ENCODE assay signal across 27 cellular contexts in the genomic region with DNA sequence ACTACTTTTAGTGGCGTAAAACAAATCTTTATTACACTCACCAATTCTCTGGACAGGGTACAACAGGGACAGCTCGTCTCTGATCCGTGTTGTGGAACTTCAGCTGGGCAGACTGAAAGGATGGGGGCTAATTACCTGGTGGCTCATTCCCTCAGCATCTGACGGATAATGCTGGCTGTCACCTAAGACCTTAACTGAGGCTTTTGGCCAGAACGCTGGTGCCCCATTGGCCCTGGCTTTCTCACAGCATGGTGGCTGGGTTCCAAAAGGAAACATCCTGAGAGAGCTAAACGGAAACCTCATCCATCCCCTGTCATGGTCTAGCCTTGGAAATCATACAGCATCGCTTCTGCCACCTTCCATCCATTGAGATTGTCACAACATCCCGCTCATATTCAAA.
DNase-seq lines count a peak whose midpoint lies in the region; ATAC-seq and TF ChIP-seq lines count a peak whose summit lies in the region.
"Had no signal": no experiment of that assay in that cellular context is flagged by ENCODE, and none has a peak within 500 bp of the region (broad histone marks: within the 10 kb centered on the region; RNA-seq: fewer than 3 reads in every experiment).

No MANE protein-coding gene starts in this region.

- H3K23ac ChIP-seq in mesenchymal stem cell (ENCODE audit: low read length in 2 of 2) = no peak overlapping the region

- H3K4me3 ChIP-seq in HUES64 (ENCODE audit: low read length) (no peak overlapping the region), mesenchymal stem cell (ENCODE audit: insufficient read depth in 1 of 2, low read depth in 1 of 2, low read length in 2 of 2) (no peak overlapping the region), spleen (no peak overlapping the region)
- H3K4me3 ChIP-seq: hepatocyte, ovary, SJSA1, transverse colon had no signal

- H2AK5ac ChIP-seq in mesenchymal stem cell (ENCODE audit: low read length, severe bottlenecking) = peak overlapping the region; percentile 37

- H3K27me3 ChIP-seq in HUES64 (ENCODE audit: insufficient read depth, low read length) (no peaks in the 10 kb centered on the region), mesenchymal stem cell (ENCODE audit: control insufficient read depth in 1 of 2, insufficient read depth in 1 of 2, low read length in 2 of 2) (no peaks in the 10 kb centered on the region), spleen (replicated peaks in 1 of 7) (no peaks in the 10 kb centered on the region)
- H3K27me3 ChIP-seq: hepatocyte, ovary, SJSA1, transverse colon had no signal

- no peak overlapping the region for H3K4me3 Mint-ChIP-seq in chondrocyte (ENCODE audit: unreplicated experiment)
- H3K4me3 Mint-ChIP-seq in activated naive CD8-positive, alpha-beta T cell treated with anti-CD3 and anti-CD28 coated beads, Interleukin-2, amount 50 U/mL, for 24 hours = no peak overlapping the region
- H3K4me3 Mint-ChIP-seq: activated CD4-positive, alpha-beta memory T cell treated with anti-CD3 and anti-CD28 coated beads for 36 hours; naive thymus-derived CD8-positive, alpha-beta T cell had no signal

- peak overlapping the region; percentile 19 for H4K91ac ChIP-seq in mesenchymal stem cell (ENCODE audit: low read length)

- H3K36me3 ChIP-seq in HUES64 (ENCODE audit: insufficient read depth, low read length) (no peaks in the 10 kb centered on the region), mesenchymal stem cell (ENCODE audit: control insufficient read depth in 1 of 2, insufficient read depth in 2 of 2, low read depth in 1 of 2, low read length in 2 of 2) (peaks cover 11 to 29% of the 10 kb centered on the region in 2 experiments), spleen (no peaks in the 10 kb centered on the region)
- H3K36me3 ChIP-seq: ovary, SJSA1, transverse colon had no signal

- H2BK120ac ChIP-seq in mesenchymal stem cell (ENCODE audit: low read depth, low read length) = no peak overlapping the region

- peak overlapping the region; percentile 6 to 87 for H2BK12ac ChIP-seq in mesenchymal stem cell (ENCODE audit: low read length in 2 of 2)

- H3K27ac ChIP-seq in HUES64 (ENCODE audit: low read depth, low read length) (peak overlapping the region; percentile 87; the same call in 1 of the 2 replicates), mesenchymal stem cell (ENCODE audit: low read length, poor library complexity, severe bottlenecking) (peak overlapping the region; percentile 100), spleen (peak overlapping the region in 7 of 8 donors; percentile 18 to 70 (median 48))
- H3K27ac ChIP-seq: hepatocyte, ovary had no signal

- no peak for TF ChIP-seq CTCF in chondrocyte (IDR thresholded peaks at IDR 0.05)
- no peak for TF ChIP-seq CTCF in spleen (IDR thresholded peaks at IDR 0.05 in 8 of 11, conservative IDR thresholded peaks at IDR 0.05 in 3 of 11)

- peak overlapping the region; percentile 26 to 40 for H3K18ac ChIP-seq in mesenchymal stem cell (ENCODE audit: low read depth in 1 of 2, low read length in 2 of 2)

- no peak overlapping the region for H3K14ac ChIP-seq in mesenchymal stem cell (ENCODE audit: low read length in 2 of 2)

- H3K4me1 Mint-ChIP-seq in chondrocyte (ENCODE audit: low read depth) = peaks cover 73% of the 10 kb centered on the region
- peaks cover 2% of the 10 kb centered on the region for H3K4me1 Mint-ChIP-seq in activated naive CD8-positive, alpha-beta T cell treated with anti-CD3 and anti-CD28 coated beads, Interleukin-2, amount 50 U/mL, for 24 hours
- H3K4me1 Mint-ChIP-seq: naive thymus-derived CD8-positive, alpha-beta T cell had no signal

- no peak overlapping the region for H3K4me2 ChIP-seq in mesenchymal stem cell (ENCODE audit: low read length, poor library complexity, severe bottlenecking)
- H3K4me2 ChIP-seq: hepatocyte had no signal

- H3K9me3 ChIP-seq in HUES64 (ENCODE audit: insufficient read depth, low read depth, low read length) (no peaks in the 10 kb centered on the region), mesenchymal stem cell (ENCODE audit: control insufficient read depth, low read length) (no peaks in the 10 kb centered on the region), spleen (no peaks in the 10 kb centered on the region)
- H3K9me3 ChIP-seq: ovary, SJSA1, transverse colon had no signal

- H3K4ac ChIP-seq in mesenchymal stem cell (ENCODE audit: low read depth in 1 of 2, low read length in 2 of 2) = no peak overlapping the region

- no peak for ATAC-seq in activated naive CD8-positive, alpha-beta T cell treated with anti-CD3 and anti-CD28 coated beads, Interleukin-2, amount 50 U/mL, for 24 hours
- ATAC-seq: left lobe of liver; naive thymus-derived CD8-positive, alpha-beta T cell had no signal

- DNase-seq in chondrocyte (ENCODE audit: low spot score) = no peak
- DNase-seq in mesenchymal stem cell = no peak
- no peak for DNase-seq in spleen
- no peak for DNase-seq in DMS53 (lab: John Stamatoyannopoulos, UW)
- DNase-seq in activated naive CD8-positive, alpha-beta T cell treated with anti-CD3 and anti-CD28 coated beads, Interleukin-2, amount 50 U/mL, for 24 hours = no peak
- no peak for DNase-seq in activated CD4-positive, CD25-positive, alpha-beta regulatory T cell (lab: John Stamatoyannopoulos, UW)
- DNase-seq: activated CD4-positive, alpha-beta memory T cell treated with anti-CD3 and anti-CD28 coated beads for 36 hours; activated CD4-positive, CD25-positive, alpha-beta regulatory T cell treated with anti-CD3 and anti-CD28 coated beads, Interleukin-2, amount 50 U/mL, for 72 hours; activated CD8-positive, alpha-beta memory T cell treated with anti-CD3 and anti-CD28 coated beads, Interleukin-2, amount 50 U/mL, for 48 hours; activated naive CD4-positive, alpha-beta T cell treated with anti-CD3 and anti-CD28 coated beads, Interleukin-2, amount 50 U/mL, for 16 hours; C1 segment of cervical spinal cord; COR-L47; cortex of kidney; DMS79 treated with DMSO at 0.1 percent for 48 hours; naive thymus-derived CD8-positive, alpha-beta T cell; NCI-H1105 treated with DMSO at 0.1 percent for 48 hours; NCI-H2081; NCI-H345; NCI-H748 treated with DMSO at 0.1 percent for 48 hours; ovary; retina; stimulated activated CD4-positive, alpha-beta T cell treated with anti-CD3 and anti-CD28 coated beads, Interleukin-2, amount 100 ng/mL, for 48 hours; transverse colon had no signal

- peak overlapping the region; percentile 52 for H4K8ac ChIP-seq in mesenchymal stem cell (ENCODE audit: low read length)

- H3K9me3 Mint-ChIP-seq in chondrocyte (ENCODE audit: low read depth) = no peaks in the 10 kb centered on the region
- H3K9me3 Mint-ChIP-seq in activated naive CD8-positive, alpha-beta T cell treated with anti-CD3 and anti-CD28 coated beads, Interleukin-2, amount 50 U/mL, for 24 hours = no peaks in the 10 kb centered on the region
- H3K9me3 Mint-ChIP-seq: activated CD4-positive, alpha-beta memory T cell treated with anti-CD3 and anti-CD28 coated beads for 36 hours; naive thymus-derived CD8-positive, alpha-beta T cell had no signal

- intact Hi-C loops in spleen (cut with DNase I; ENCODE audit: low total_unique reads) = no loop called here

- H2BK5ac ChIP-seq in mesenchymal stem cell (ENCODE audit: low read depth, low read length, poor library complexity, severe bottlenecking) = peak overlapping the region; percentile 60

- WGBS in HUES64 = 75% methylated on average over 8 of the region's 8 CpGs
- WGBS in mesenchymal stem cell = 86% methylated on average over 6 of the region's 8 CpGs
- 51 to 91% (median 76%) methylated on average over 8 of the region's 8 CpGs for WGBS in spleen, 5 donors

- no peak overlapping the region for H2AFZ ChIP-seq in mesenchymal stem cell (ENCODE audit: low read depth, low read length)
- H2AFZ ChIP-seq: hepatocyte had no signal

- H2BK15ac ChIP-seq in mesenchymal stem cell (ENCODE audit: low read depth, poor library complexity, severe bottlenecking) = peak overlapping the region; percentile 4

- no peaks in the 10 kb centered on the region for H3K27me3 Mint-ChIP-seq in chondrocyte (ENCODE audit: low read depth)
- peaks cover 12% of the 10 kb centered on the region for H3K27me3 Mint-ChIP-seq in activated naive CD8-positive, alpha-beta T cell treated with anti-CD3 and anti-CD28 coated beads, Interleukin-2, amount 50 U/mL, for 24 hours

- no peak for TF ChIP-seq POLR2A in spleen (IDR thresholded peaks at IDR 0.05)

- H3K4me1 ChIP-seq in HUES64 (ENCODE audit: insufficient read depth, low read length) (peaks cover 34% of the 10 kb centered on the region), mesenchymal stem cell (ENCODE audit: control insufficient read depth, insufficient read depth, low read depth, low read length) (peaks cover 16% of the 10 kb centered on the region), spleen (peaks cover 5 to 42% (median 21%) of the 10 kb centered on the region in 6 donors)
- H3K4me1 ChIP-seq: transverse colon had no signal

- H3K9ac ChIP-seq in HUES64 (ENCODE audit: low read depth, low read length) (no peak overlapping the region; the same call in 1 of the 2 replicates), mesenchymal stem cell (ENCODE audit: low read length) (no peak overlapping the region)

- peak overlapping the region; percentile 96 for H3K27ac Mint-ChIP-seq in chondrocyte (ENCODE audit: unreplicated experiment)
- no peak overlapping the region for H3K27ac Mint-ChIP-seq in activated naive CD8-positive, alpha-beta T cell treated with anti-CD3 and anti-CD28 coated beads, Interleukin-2, amount 50 U/mL, for 24 hours
- H3K27ac Mint-ChIP-seq: activated CD4-positive, alpha-beta memory T cell treated with anti-CD3 and anti-CD28 coated beads for 36 hours; naive thymus-derived CD8-positive, alpha-beta T cell had no signal

- H3K36me3 Mint-ChIP-seq in chondrocyte (ENCODE audit: low read depth) = peaks cover 12% of the 10 kb centered on the region
- H3K36me3 Mint-ChIP-seq in activated naive CD8-positive, alpha-beta T cell treated with anti-CD3 and anti-CD28 coated beads, Interleukin-2, amount 50 U/mL, for 24 hours (ENCODE audit: low read depth) = no peaks in the 10 kb centered on the region
- H3K36me3 Mint-ChIP-seq: activated CD4-positive, alpha-beta memory T cell treated with anti-CD3 and anti-CD28 coated beads for 36 hours; naive thymus-derived CD8-positive, alpha-beta T cell had no signal

- H3K79me1 ChIP-seq in mesenchymal stem cell (replicated peaks; ENCODE audit: low read length, poor library complexity, severe bottlenecking) = peaks cover 2% of the 10 kb centered on the region

Comparison
In these comparisons a context has a peak if more than half of its experiments do, and no peak if none do; other contexts are left out.
1. H3K27ac ChIP-seq: peak in every context shown above with its lines; median percentile 100 in mesenchymal stem cell; 87 in HUES64; 48 in spleen.